In the genomic region with DNA sequence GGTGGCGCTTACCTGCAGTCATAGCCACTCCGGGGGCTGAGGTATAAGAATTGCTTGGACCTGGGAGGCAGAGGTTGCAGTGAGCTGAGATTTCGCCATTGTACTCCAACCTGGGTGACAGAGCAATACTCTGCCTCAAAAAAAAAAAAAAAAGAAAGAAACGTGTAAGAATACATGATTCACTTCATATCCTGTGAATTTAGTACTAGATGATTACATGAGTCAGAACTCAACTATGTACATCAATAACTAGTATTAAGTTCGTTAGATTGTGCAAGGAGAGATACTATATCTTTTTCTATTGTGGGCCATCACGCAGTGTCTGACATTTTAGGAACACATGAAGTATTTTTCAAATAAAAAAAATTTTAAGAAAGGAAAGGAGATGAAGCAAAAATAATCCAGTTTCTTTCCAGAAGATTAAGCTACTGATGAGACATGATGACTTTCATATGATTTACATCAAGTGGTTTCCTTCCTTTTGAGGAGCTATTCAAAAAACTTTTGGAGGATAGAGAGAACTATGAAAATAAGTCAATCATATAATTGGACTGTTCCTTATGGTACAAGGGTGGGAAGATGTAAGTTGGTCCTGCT, we compare ENCODE assay signal across 21 cellular contexts.
A peak's percentile ranks its signal among the peaks of the same experiment; 100 is the strongest.
DNase-seq lines count a peak whose midpoint lies in the region; ATAC-seq and TF ChIP-seq lines count a peak whose summit lies in the region.
"Had no signal": no experiment of that assay in that cellular context is flagged by ENCODE, and none has a peak within 500 bp of the region (broad histone marks: within the 10 kb centered on the region; RNA-seq: fewer than 3 reads in every experiment).

No MANE protein-coding gene starts in this region.

- no peaks in the 10 kb centered on the region for H3K36me3 Mint-ChIP-seq in CD4-positive, alpha-beta T cell (ENCODE audit: low read depth)
- H3K36me3 Mint-ChIP-seq in nephron progenitor cell (ENCODE audit: low read depth): no peaks in the 10 kb centered on the region
- H3K36me3 Mint-ChIP-seq in Caco-2 (ENCODE audit: insufficient read depth, unreplicated experiment): no peaks in the 10 kb centered on the region
- H3K36me3 Mint-ChIP-seq: activated naive CD8-positive, alpha-beta T cell treated with anti-CD3 and anti-CD28 coated beads for 36 hours; mesothelial cell of epicardium; stimulated activated naive B cell treated with anti-CD40 and anti-IgM and Interleukin-4, amounts not matched to agents 10 μg/mL and 1 μg/mL and 100 μg/mL, for 72 hours had no signal

- BruUV-seq in Caco-2 (replicated peaks; lab: Mats Ljungman, UMichigan): no TSS peak

- peak overlapping the region; percentile 89 for H3K27ac ChIP-seq in ACC112 (ENCODE audit: low read depth, low read length)
- no peak overlapping the region for H3K27ac ChIP-seq in foreskin keratinocyte
- no peak overlapping the region for H3K27ac ChIP-seq in CD4-positive, alpha-beta T cell (ENCODE audit: low read depth, low read length)
- H3K27ac ChIP-seq: HL-60, skin epidermis, transverse colon had no signal

- peak overlapping the region; percentile 50 for H3K4me3 ChIP-seq in ACC112 (ENCODE audit: low read depth, low read length)
- no peak overlapping the region for H3K4me3 ChIP-seq in astrocyte of the spinal cord (ENCODE audit: low read depth, low read length)
- H3K4me3 ChIP-seq in Caco-2 (ENCODE audit: low read depth, low read length): no peak overlapping the region
- H3K4me3 ChIP-seq: skin epidermis, transverse colon had no signal

- H3K79me2 ChIP-seq in ACC112 (ENCODE audit: control insufficient read depth, insufficient read depth, low read length, unreplicated experiment): no peaks in the 10 kb centered on the region

- no peak overlapping the region for H3K27ac Mint-ChIP-seq in CD4-positive, alpha-beta T cell
- H3K27ac Mint-ChIP-seq in nephron progenitor cell: no peak overlapping the region
- no peak overlapping the region for H3K27ac Mint-ChIP-seq in Caco-2 (ENCODE audit: unreplicated experiment)
- H3K27ac Mint-ChIP-seq: activated naive CD8-positive, alpha-beta T cell treated with anti-CD3 and anti-CD28 coated beads for 36 hours; activated T-cell treated with anti-CD3 and anti-CD28 coated beads, Interleukin-2, amount 50 U/mL, for 24 hours; mesothelial cell of epicardium; stimulated activated naive B cell treated with anti-CD40 and anti-IgM and Interleukin-4, amounts not matched to agents 10 μg/mL and 1 μg/mL and 100 μg/mL, for 72 hours had no signal

- H3K27me3 Mint-ChIP-seq in CD4-positive, alpha-beta T cell: no peaks in the 10 kb centered on the region
- H3K27me3 Mint-ChIP-seq in nephron progenitor cell (ENCODE audit: low read depth, poor library complexity) (no peaks in the 10 kb centered on the region), Caco-2 (ENCODE audit: insufficient read depth, unreplicated experiment) (peaks cover 10% of the 10 kb centered on the region)
- H3K27me3 Mint-ChIP-seq: activated naive CD8-positive, alpha-beta T cell treated with anti-CD3 and anti-CD28 coated beads for 36 hours had no signal

- POLR2A ChIA-PET in CD4-positive, alpha-beta T cell (lab: Charles Lee): no interaction called here
- POLR2A ChIA-PET in Caco-2 (lab: Charles Lee): no interaction called here

- H3K4me1 Mint-ChIP-seq in CD4-positive, alpha-beta T cell (ENCODE audit: low read depth): no peaks in the 10 kb centered on the region
- H3K4me1 Mint-ChIP-seq in nephron progenitor cell (peaks cover 34% of the 10 kb centered on the region), Caco-2 (ENCODE audit: low read depth, unreplicated experiment) (peaks cover 10% of the 10 kb centered on the region)
- H3K4me1 Mint-ChIP-seq: activated naive CD8-positive, alpha-beta T cell treated with anti-CD3 and anti-CD28 coated beads for 36 hours; mesothelial cell of epicardium had no signal

- in situ Hi-C loops in astrocyte of the spinal cord (cut with HindIII; ENCODE audit: low sequenced_read_pairs): no loop called here

- peak; percentile 89 for ATAC-seq in foreskin keratinocyte
- no peak for ATAC-seq in CD4-positive, alpha-beta T cell (ENCODE audit: poor library complexity)
- ATAC-seq: stimulated activated naive B cell treated with anti-CD40 and anti-IgM and Interleukin-4, amounts not matched to agents 10 μg/mL and 1 μg/mL and 100 μg/mL, for 72 hours had no signal

- CTCF ChIA-PET in CD4-positive, alpha-beta T cell (lab: Charles Lee): no interaction called here
- CTCF ChIA-PET in Caco-2 (lab: Charles Lee): no interaction called here

- H3K36me3 ChIP-seq in ACC112 (ENCODE audit: insufficient read depth, low read length) (no peaks in the 10 kb centered on the region), Caco-2 (ENCODE audit: control insufficient read depth, insufficient read depth, low read length) (no peaks in the 10 kb centered on the region)
- H3K36me3 ChIP-seq: transverse colon had no signal

- no peaks in the 10 kb centered on the region for H3K9me3 Mint-ChIP-seq in CD4-positive, alpha-beta T cell
- no peaks in the 10 kb centered on the region for H3K9me3 Mint-ChIP-seq in nephron progenitor cell
- H3K9me3 Mint-ChIP-seq in Caco-2 (ENCODE audit: unreplicated experiment): no peaks in the 10 kb centered on the region
- H3K9me3 Mint-ChIP-seq: activated naive CD8-positive, alpha-beta T cell treated with anti-CD3 and anti-CD28 coated beads for 36 hours; activated T-cell treated with anti-CD3 and anti-CD28 coated beads, Interleukin-2, amount 50 U/mL, for 24 hours; mesothelial cell of epicardium had no signal

- H2AFZ ChIP-seq in ACC112 (ENCODE audit: low read length, unreplicated experiment): peak overlapping the region; percentile 67

- H3K4me3 Mint-ChIP-seq in CD4-positive, alpha-beta T cell: no peak overlapping the region
- no peak overlapping the region for H3K4me3 Mint-ChIP-seq in nephron progenitor cell
- no peak overlapping the region for H3K4me3 Mint-ChIP-seq in Caco-2 (ENCODE audit: unreplicated experiment)
- H3K4me3 Mint-ChIP-seq: activated naive CD8-positive, alpha-beta T cell treated with anti-CD3 and anti-CD28 coated beads for 36 hours; activated T-cell treated with anti-CD3 and anti-CD28 coated beads, Interleukin-2, amount 50 U/mL, for 24 hours; mesothelial cell of epicardium; stimulated activated naive B cell treated with anti-CD40 and anti-IgM and Interleukin-4, amounts not matched to agents 10 μg/mL and 1 μg/mL and 100 μg/mL, for 72 hours had no signal

- DNase-seq in HS-5 (ENCODE audit: low read depth) (peak; percentile 72), astrocyte of the spinal cord (ENCODE audit: low read depth, low spot score) (peak; percentile 47), foreskin keratinocyte (peak; percentile 70 to 84), SIG-M5 (lab: John Stamatoyannopoulos, UW) (no peak), nephron progenitor cell (no peak), Caco-2 (no peak)
- DNase-seq in CD4-positive, alpha-beta T cell: no peak
- DNase-seq: activated CD4-positive, alpha-beta T cell treated with anti-CD3 and anti-CD28 coated beads, Interleukin-2, amount 50 U/mL, for 48 hours; activated naive CD8-positive, alpha-beta T cell treated with anti-CD3 and anti-CD28 coated beads for 36 hours; activated T-cell treated with anti-CD3 and anti-CD28 coated beads, Interleukin-2, amount 50 U/mL, for 24 hours; central memory CD4-positive, alpha-beta T cell; head of caudate nucleus; islet precursor cell; Karpas-422; NCI-H1694; stimulated activated naive B cell treated with anti-CD40 and anti-IgM and Interleukin-4, amounts not matched to agents 10 μg/mL and 1 μg/mL and 100 μg/mL, for 72 hours; transverse colon had no signal

- H3K27me3 ChIP-seq in ACC112 (ENCODE audit: insufficient read depth, low read length): no peaks in the 10 kb centered on the region
- no peaks in the 10 kb centered on the region for H3K27me3 ChIP-seq in foreskin keratinocyte
- H3K27me3 ChIP-seq in CD4-positive, alpha-beta T cell (ENCODE audit: control insufficient read depth, insufficient read depth, low read length): no peaks in the 10 kb centered on the region
- no peaks in the 10 kb centered on the region for H3K27me3 ChIP-seq in Caco-2 (replicated peaks; ENCODE audit: control insufficient read depth, insufficient read depth, low read length)
- H3K27me3 ChIP-seq: transverse colon had no signal

- TF ChIP-seq CTCF in astrocyte of the spinal cord (IDR thresholded peaks at IDR 0.05; ENCODE audit: low read depth, low read length) (no peak), foreskin keratinocyte (conservative IDR thresholded peaks at IDR 0.05) (no peak), nephron progenitor cell (IDR thresholded peaks at IDR 0.05) (no peak), Caco-2 (IDR thresholded peaks at IDR 0.05; ENCODE audit: insufficient read depth in 1 of 2, low read depth in 1 of 2, low read length in 1 of 2, severe bottlenecking in 1 of 2, unreplicated experiment in 1 of 2) (no peak)
- no peak for TF ChIP-seq CTCF in CD4-positive, alpha-beta T cell (IDR thresholded peaks at IDR 0.05)

- H3K9me3 ChIP-seq in CD4-positive, alpha-beta T cell (ENCODE audit: control insufficient read depth, low read length): no peaks in the 10 kb centered on the region
- no peaks in the 10 kb centered on the region for H3K9me3 ChIP-seq in Caco-2
- H3K9me3 ChIP-seq: transverse colon had no signal

- peaks cover 39% of the 10 kb centered on the region for H3K4me1 ChIP-seq in ACC112 (ENCODE audit: control insufficient read depth, insufficient read depth, low read length, unreplicated experiment)
- peaks cover 18% of the 10 kb centered on the region for H3K4me1 ChIP-seq in foreskin keratinocyte
- peaks cover 8% of the 10 kb centered on the region; the same call in 1 of the 2 replicates for H3K4me1 ChIP-seq in Caco-2

- intact Hi-C loops in CD4-positive, alpha-beta T cell (cut with DNase I, micrococcal nuclease): no loop called here
- intact Hi-C loops in Caco-2 (cut with micrococcal nuclease; ENCODE audit: unreplicated experiment): no loop called here

Comparison
In these comparisons a context has a peak if more than half of its experiments do, and no peak if none do; other contexts are left out.
1. DNase-seq: peak in HS-5 (single experiment), astrocyte of the spinal cord (single experiment) and foreskin keratinocyte (2 of 2); none in SIG-M5 (single experiment), CD4-positive, alpha-beta T cell (0 of 10), nephron progenitor cell (single experiment) and Caco-2 (0 of 2).